ENCODE assay signal across 8 cellular contexts in genomic region chr10:110498087-110498981, GRCh38. TPM values are rescaled to one million over a fixed set of nuclear protein-coding genes. Genes with fewer than 3 reads are reported as not detected.
DNase-seq lines count a peak whose midpoint lies in the region; ATAC-seq, FAIRE-seq and TF ChIP-seq lines count a peak whose summit lies in the region.

No MANE protein-coding gene starts in this region.

- no peak for FAIRE-seq in small intestine (lab: Jason Lieb, UNC)

- ATAC-seq in GM19023 (IDR thresholded peaks at IDR 0.05; ENCODE audit: unreplicated experiment) = peak; percentile 14
- ATAC-seq in HG03280 (IDR thresholded peaks at IDR 0.05; ENCODE audit: unreplicated experiment) = peak; percentile 23
- no peak for ATAC-seq in HG03378 (IDR thresholded peaks at IDR 0.05; ENCODE audit: unreplicated experiment)

- peak overlapping the region; percentile 69 for H3K4me2 ChIP-seq in SU-DHL-6 (ENCODE audit: low read depth, low read length, poor library complexity, severe bottlenecking)

- H3K36me3 ChIP-seq in SU-DHL-6 (ENCODE audit: low read length) = no peaks in the 10 kb centered on the region
- H3K36me3 ChIP-seq in adrenal gland (replicated peaks in 1 of 2) = no peaks in the 10 kb centered on the region
- peaks cover 0 to 4% of the 10 kb centered on the region in 2 donors for H3K36me3 ChIP-seq in small intestine (ENCODE audit: control insufficient read depth in 2 of 2, insufficient read depth in 2 of 2, low read length in 2 of 2)

- TF ChIP-seq POLR2A in adrenal gland (IDR thresholded peaks at IDR 0.05) = no peak

- WGBS in adrenal gland, 4 donors = 1 to 29% (median 3%) methylated on average over 12 to 107 of the region's 107 CpGs
- WGBS in small intestine, 3 donors = 1 to 3% (median 2%) methylated on average over 47 to 107 of the region's 107 CpGs

- H2AFZ ChIP-seq in SU-DHL-6 (ENCODE audit: low read depth, low read length, severe bottlenecking) = no peak overlapping the region

- TF ChIP-seq CTCF in AG10803 (conservative IDR thresholded peaks at IDR 0.05; ENCODE audit: low read length) (no peak), SU-DHL-6 (IDR thresholded peaks at IDR 0.05; ENCODE audit: insufficient read depth, low read length, poor library complexity, severe bottlenecking) (no peak), adrenal gland (IDR thresholded peaks at IDR 0.05) (peak in 1 of 6 experiments; percentile 24)

- H3K27me3 ChIP-seq in SU-DHL-6 (ENCODE audit: low read length) = no peaks in the 10 kb centered on the region
- no peaks in the 10 kb centered on the region for H3K27me3 ChIP-seq in adrenal gland
- H3K27me3 ChIP-seq in small intestine (ENCODE audit: control insufficient read depth in 2 of 2, insufficient read depth in 2 of 2, low read length in 2 of 2) = no peaks in the 10 kb centered on the region

- DNase-seq in AG10803 (ENCODE audit: low read depth) (peak; percentile 70), adrenal gland (peak; percentile 61 to 78 (median 71)), small intestine (peak; percentile 47)

- H3K4me3 ChIP-seq in AG10803 (ENCODE audit: low read length) = peak overlapping the region; percentile 72
- peak overlapping the region; percentile 56 for H3K4me3 ChIP-seq in SU-DHL-6 (ENCODE audit: insufficient read depth, low read length, poor library complexity, severe bottlenecking)
- peak overlapping the region; percentile 22 to 90 (median 46) for H3K4me3 ChIP-seq in adrenal gland
- H3K4me3 ChIP-seq in iPS-11a (ENCODE audit: low read depth, low read length) = peak overlapping the region; percentile 60
- peak overlapping the region; percentile 46 to 83 for H3K4me3 ChIP-seq in small intestine (ENCODE audit: low read depth in 1 of 2, low read length in 2 of 2)

- intact Hi-C loops in adrenal gland (cut with DNase I) = loop anchor here in 1 of 2 donors (10.0 kb wide), 1 partner anchor 144 kb away; no protein-coding TSS in a partner anchor

- H3K4me1 ChIP-seq in adrenal gland (replicated peaks in 1 of 2) (peaks cover 28 to 64% of the 10 kb centered on the region in 2 donors), small intestine (ENCODE audit: control insufficient read depth in 2 of 2, insufficient read depth in 1 of 2, low read depth in 1 of 2, low read length in 1 of 2) (peaks cover 6 to 11% of the 10 kb centered on the region in 2 donors)

- peak overlapping the region; percentile 42 for H3K9ac ChIP-seq in SU-DHL-6 (ENCODE audit: low read length)

- H3K27ac ChIP-seq in SU-DHL-6 (ENCODE audit: low read depth, low read length) = no peak overlapping the region
- H3K27ac ChIP-seq in adrenal gland = peak overlapping the region in 4 of 5 donors; percentile 92 to 98 (median 96)
- H3K27ac ChIP-seq in small intestine (ENCODE audit: low read depth in 1 of 2, low read length in 1 of 2) = peak overlapping the region; percentile 81 to 87

- peaks cover 5% of the 10 kb centered on the region; the same call in 1 of the 2 replicates for H4K20me1 ChIP-seq in SU-DHL-6 (ENCODE audit: low read depth, low read length)

- H3K79me2 ChIP-seq in SU-DHL-6 (ENCODE audit: insufficient read depth, low read length) = peaks cover 2% of the 10 kb centered on the region; the same call in 1 of the 2 replicates

- H3K9me2 ChIP-seq in SU-DHL-6 (replicated peaks; ENCODE audit: insufficient read depth, low read length) = no peaks in the 10 kb centered on the region

- no peaks in the 10 kb centered on the region for H3K9me3 ChIP-seq in SU-DHL-6 (ENCODE audit: insufficient read depth, low read length)
- no peaks in the 10 kb centered on the region for H3K9me3 ChIP-seq in adrenal gland (replicated peaks in 1 of 3)
- H3K9me3 ChIP-seq in small intestine (ENCODE audit: control insufficient read depth, low read depth) = no peaks in the 10 kb centered on the region

- no peaks in the 10 kb centered on the region for H3F3A ChIP-seq in SU-DHL-6 (ENCODE audit: insufficient read depth)

RNA-seq across cellular contexts. Expression of gene DUSP5, which starts 0.6 kb away (rescaled TPM):
- total RNA-seq in adrenal gland = 10 to 100 TPM; 12.4 to 61.7 (median 17.2) TPM
- polyA plus RNA-seq in adrenal gland = 10 to 100 TPM; 11.7 to 33.7 (median 17.2) TPM
- polyA plus RNA-seq in small intestine = 10 to 100 TPM in 2 of 3 donors, 1 to 10 TPM in 1; 8.3 to 36.2 (median 11.8) TPM
